Comparison of ENCODE assay signal across 8 cellular contexts in the genomic region with DNA sequence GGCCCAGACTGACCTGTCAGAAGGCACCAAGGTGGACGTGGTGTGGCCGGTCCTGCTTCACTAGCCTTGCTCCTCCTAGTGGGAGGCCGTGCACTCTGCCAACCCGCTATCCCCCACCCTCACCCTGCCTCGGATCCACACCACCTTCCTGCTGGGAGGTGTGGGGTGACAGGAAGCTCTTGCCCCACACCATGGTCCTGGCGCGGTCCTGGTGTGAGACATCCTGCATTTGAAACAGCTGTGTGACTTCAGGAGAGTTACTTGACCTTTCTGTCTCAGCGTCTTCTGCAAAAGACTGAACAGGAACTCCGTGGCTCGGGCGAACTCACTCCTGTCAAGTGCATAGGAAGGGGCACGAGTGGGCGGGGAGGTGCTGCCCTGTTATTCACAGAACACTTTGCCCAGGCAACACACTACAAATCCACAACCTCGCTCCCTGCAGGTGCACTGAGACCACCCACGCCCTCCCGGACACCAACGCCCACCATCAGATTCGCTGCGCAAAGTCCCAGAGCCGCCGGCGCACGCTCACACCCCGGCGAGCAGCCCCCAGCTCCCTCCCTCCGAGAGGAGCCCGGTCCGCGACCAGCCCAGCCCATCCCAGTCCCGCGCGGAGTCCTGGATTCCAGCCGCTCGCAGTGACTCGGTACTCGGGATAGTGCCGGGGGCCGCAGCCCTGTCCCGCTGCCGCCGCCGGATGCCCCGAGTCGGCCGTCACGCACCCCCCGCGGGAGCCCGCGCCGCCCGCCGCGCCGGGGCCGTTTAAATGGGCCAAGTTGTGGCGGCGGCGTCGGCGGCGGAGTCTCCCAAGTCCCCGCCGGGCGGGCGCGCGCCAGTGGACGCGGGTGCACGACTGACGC. TPM values are rescaled to one million over a fixed set of nuclear protein-coding genes. Genes with fewer than 3 reads are reported as not detected.
A peak's percentile ranks its signal among the peaks of the same experiment; 100 is the strongest.
DNase-seq lines count a peak whose midpoint lies in the region; ATAC-seq and TF ChIP-seq lines count a peak whose summit lies in the region.

A gene with protein sequence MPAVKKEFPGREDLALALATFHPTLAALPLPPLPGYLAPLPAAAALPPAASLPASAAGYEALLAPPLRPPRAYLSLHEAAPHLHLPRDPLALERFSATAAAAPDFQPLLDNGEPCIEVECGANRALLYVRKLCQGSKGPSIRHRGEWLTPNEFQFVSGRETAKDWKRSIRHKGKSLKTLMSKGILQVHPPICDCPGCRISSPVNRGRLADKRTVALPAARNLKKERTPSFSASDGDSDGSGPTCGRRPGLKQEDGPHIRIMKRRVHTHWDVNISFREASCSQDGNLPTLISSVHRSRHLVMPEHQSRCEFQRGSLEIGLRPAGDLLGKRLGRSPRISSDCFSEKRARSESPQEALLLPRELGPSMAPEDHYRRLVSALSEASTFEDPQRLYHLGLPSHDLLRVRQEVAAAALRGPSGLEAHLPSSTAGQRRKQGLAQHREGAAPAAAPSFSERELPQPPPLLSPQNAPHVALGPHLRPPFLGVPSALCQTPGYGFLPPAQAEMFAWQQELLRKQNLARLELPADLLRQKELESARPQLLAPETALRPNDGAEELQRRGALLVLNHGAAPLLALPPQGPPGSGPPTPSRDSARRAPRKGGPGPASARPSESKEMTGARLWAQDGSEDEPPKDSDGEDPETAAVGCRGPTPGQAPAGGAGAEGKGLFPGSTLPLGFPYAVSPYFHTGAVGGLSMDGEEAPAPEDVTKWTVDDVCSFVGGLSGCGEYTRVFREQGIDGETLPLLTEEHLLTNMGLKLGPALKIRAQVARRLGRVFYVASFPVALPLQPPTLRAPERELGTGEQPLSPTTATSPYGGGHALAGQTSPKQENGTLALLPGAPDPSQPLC (plus strand): TSS at position 793 of the 860 bp plus-strand sequence. CDS start 509 bp downstream, outside the sequence.

- intact Hi-C loops in body of pancreas (cut with DNase I) = no loop called here
- intact Hi-C loops in sciatic nerve (cut with DNase I) = no loop called here

- TF ChIP-seq POLR2A in body of pancreas (IDR thresholded peaks at IDR 0.05) = no peak

- peaks cover 47% of the 10 kb centered on the region for H3K4me1 ChIP-seq in body of pancreas

- DNase-seq in COR-L47 (lab: John Stamatoyannopoulos, UW) (peak; percentile 86), LoVo (ENCODE audit: low spot score) (peak; percentile 74), T-helper 2 cell (peak; percentile 32 to 77 (median 47)), body of pancreas (peak; percentile 80 to 89 (median 84)), sciatic nerve (ENCODE audit: low spot score) (peak; percentile 88)

- peak in 1 of 7 experiments; percentile 23 for TF ChIP-seq CTCF in body of pancreas (IDR thresholded peaks at IDR 0.05)

- ATAC-seq in body of pancreas (peak; percentile 75), sciatic nerve (peak; percentile 29), HG02610 (IDR thresholded peaks at IDR 0.05; ENCODE audit: unreplicated experiment) (no peak), GM21717 (IDR thresholded peaks at IDR 0.05; ENCODE audit: unreplicated experiment) (no peak)

- no peaks in the 10 kb centered on the region for H3K9me3 ChIP-seq in body of pancreas

- WGBS in body of pancreas, 2 donors = 4% methylated on average over 70 of the region's 72 CpGs; no CpG with 5 or more reads in 1 of the 2 donors

- H3K27ac ChIP-seq in body of pancreas = no peak within 1 kb of the TSS

- peaks cover 0 to 20% of the 10 kb centered on the region in 2 donors for H3K27me3 ChIP-seq in body of pancreas

- H3K4me3 ChIP-seq in body of pancreas (no peak within 1 kb of the TSS), iPS-11a (ENCODE audit: low read depth, low read length) (peak within 1 kb of the TSS; percentile 21)

- H3K36me3 ChIP-seq in body of pancreas (replicated peaks in 1 of 2; ENCODE audit: insufficient read depth in 1 of 2, low read depth in 2 of 2) = no peaks in the 10 kb centered on the region

RNA-seq across cellular contexts. Expression of the gene that starts here (rescaled TPM):
- 1 to 10 TPM; 2.1 to 2.3 TPM for total RNA-seq in body of pancreas
- total RNA-seq in sciatic nerve = 6.4 TPM

Comparison
In these comparisons a context has a peak if more than half of its experiments do, and no peak if none do; other contexts are left out.
1. ATAC-seq: peak in body of pancreas (single experiment) and sciatic nerve (single experiment); none in HG02610 (single experiment) and GM21717 (single experiment).
2. Peak in every context shown above with its lines, with median percentiles within 50 percentile points of each other: DNase-seq.